16 cellular contexts compared by ENCODE assay signal in genomic region chr5:125976421-125977060, GRCh38.
DNase-seq lines count a peak whose midpoint lies in the region; TF ChIP-seq lines count a peak whose summit lies in the region.
"Had no signal": no experiment of that assay in that cellular context is flagged by ENCODE, and none has a peak within 500 bp of the region (broad histone marks: within the 10 kb centered on the region; RNA-seq: fewer than 3 reads in every experiment).

No MANE protein-coding gene starts in this region.

- H3K27ac ChIP-seq in smooth muscle cell (ENCODE audit: low read depth) (no peak overlapping the region), WERI-Rb-1 (no peak overlapping the region; the same call in 1 of the 2 replicates)

- no peaks in the 10 kb centered on the region for H4K20me1 ChIP-seq in smooth muscle cell (ENCODE audit: low read depth)

- H3K79me2 ChIP-seq in smooth muscle cell (ENCODE audit: low read depth) = no peaks in the 10 kb centered on the region

- no peaks in the 10 kb centered on the region for H3K4me1 ChIP-seq in smooth muscle cell (ENCODE audit: low read depth)
- H3K4me1 ChIP-seq: HAP-1 had no signal

- 78% methylated on average over 3 of the region's 3 CpGs for WGBS in smooth muscle cell (ENCODE audit: low lambda C conversion rate)

- H3K27me3 ChIP-seq in smooth muscle cell (ENCODE audit: low read depth) (no peaks in the 10 kb centered on the region), WERI-Rb-1 (ENCODE audit: insufficient read depth, low read depth, severe bottlenecking) (no peaks in the 10 kb centered on the region)
- H3K27me3 ChIP-seq: BE2C had no signal

- DNase-seq in DMS114 treated with DMSO at 0.1 percent for 48 hours (lab: John Stamatoyannopoulos, UW; ENCODE audit: unreplicated experiment) (peak; percentile 91), SK-N-DZ (ENCODE audit: low spot score) (peak; percentile 66), fibroblast of mammary gland (ENCODE audit: low read depth) (peak; percentile 2), smooth muscle cell (lab: John Stamatoyannopoulos, UW; ENCODE audit: unreplicated experiment) (no peak), NOMO-1 treated with DMSO at 0.1 percent for 48 hours (lab: John Stamatoyannopoulos, UW; ENCODE audit: unreplicated experiment) (no peak), WERI-Rb-1 (no peak), UCSD-AML1 (lab: John Stamatoyannopoulos, UW; ENCODE audit: unreplicated experiment) (no peak)
- DNase-seq: ACHN; BE2C; C1 segment of cervical spinal cord; CD4-positive, CD25-positive, alpha-beta regulatory T cell; CD8-positive, alpha-beta memory T cell; COR-L47; DMS79 treated with DMSO at 0.1 percent for 48 hours; GF-D8 had no signal

- peak overlapping the region; percentile 21 for H2AFZ ChIP-seq in smooth muscle cell (ENCODE audit: low read depth)

- no peaks in the 10 kb centered on the region for H3F3A ChIP-seq in smooth muscle cell (ENCODE audit: low read depth)

- TF ChIP-seq CTCF in fibroblast of mammary gland (conservative IDR thresholded peaks at IDR 0.05; ENCODE audit: control insufficient read depth, insufficient read depth, low read depth, low read length) (no peak), smooth muscle cell (IDR thresholded peaks at IDR 0.05; ENCODE audit: borderline replicate concordance, insufficient read depth, poor library complexity, severe bottlenecking) (no peak), WERI-Rb-1 (IDR thresholded peaks at IDR 0.05; ENCODE audit: low read depth, low read length) (no peak)

- no peak overlapping the region for H3K4me3 ChIP-seq in fibroblast of mammary gland (ENCODE audit: control insufficient read depth, low read depth, low read length)
- H3K4me3 ChIP-seq in smooth muscle cell = no peak overlapping the region
- no peak overlapping the region for H3K4me3 ChIP-seq in WERI-Rb-1 (ENCODE audit: low read depth, low read length)
- H3K4me3 ChIP-seq: HAP-1 had no signal

- no peak overlapping the region for H3K9ac ChIP-seq in smooth muscle cell (ENCODE audit: low read depth)

- no peak overlapping the region for H3K4me2 ChIP-seq in smooth muscle cell

- H3K36me3 ChIP-seq in smooth muscle cell (ENCODE audit: low read depth) (no peaks in the 10 kb centered on the region), WERI-Rb-1 (no peaks in the 10 kb centered on the region)
- H3K36me3 ChIP-seq: BE2C, HAP-1 had no signal

- no peaks in the 10 kb centered on the region for H3K9me3 ChIP-seq in smooth muscle cell (replicated peaks; ENCODE audit: low read depth)
- H3K9me3 ChIP-seq in WERI-Rb-1 (ENCODE audit: severe bottlenecking) = no peaks in the 10 kb centered on the region
- H3K9me3 ChIP-seq: BE2C, HAP-1 had no signal

Comparison
In these comparisons a context has a peak if more than half of its experiments do, and no peak if none do; other contexts are left out.
1. DNase-seq: peak in DMS114 treated with DMSO at 0.1 percent for 48 hours (single experiment), SK-N-DZ (single experiment) and fibroblast of mammary gland (single experiment); none in smooth muscle cell (single experiment), NOMO-1 treated with DMSO at 0.1 percent for 48 hours (single experiment), WERI-Rb-1 (single experiment) and UCSD-AML1 (single experiment).